Comparison of ENCODE assay signal across 1 cellular context in the genomic region with DNA sequence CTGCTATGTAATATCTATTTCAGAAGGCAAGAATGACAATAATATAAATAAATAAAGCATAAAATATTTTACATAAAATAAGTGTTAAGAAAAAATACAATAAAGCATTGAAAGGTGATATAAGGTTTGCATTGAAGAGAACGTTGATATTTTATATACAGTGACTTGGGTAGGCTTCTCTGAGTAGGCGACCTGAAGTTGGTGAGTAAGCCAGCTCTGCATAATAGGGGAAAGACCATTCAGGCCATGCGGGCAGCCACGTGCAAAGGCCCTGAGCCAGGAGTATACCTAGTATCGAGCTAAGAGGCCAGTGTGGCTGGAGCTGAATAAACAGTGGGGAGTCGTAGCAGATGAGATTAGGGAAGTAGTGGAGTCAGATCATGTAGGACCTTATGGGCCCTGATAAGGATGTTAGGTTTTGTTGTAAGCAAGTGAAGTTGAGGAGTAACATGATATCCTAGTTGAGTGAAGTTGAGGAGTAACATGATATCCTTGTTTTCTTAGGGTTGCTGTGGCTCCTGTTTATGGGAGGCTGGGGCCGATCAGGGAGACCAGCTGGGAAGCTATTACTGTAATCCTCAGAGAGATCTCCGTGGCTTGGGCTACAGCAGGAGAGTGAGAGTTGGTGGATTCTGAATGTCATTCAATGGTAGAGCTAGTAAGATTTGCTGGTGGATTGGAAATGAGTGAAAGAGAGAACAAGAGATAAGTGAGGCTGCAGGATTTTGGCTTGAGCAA.
TF ChIP-seq lines count a peak whose summit lies in the region.

No MANE protein-coding gene starts in this region.

TF ChIP-seq in K562, 482 proteins besides CTCF, POLR2A, EP300 and RAD21 (continued from another document and continues in another):
- TF ChIP-seq KDM2B (CRISPR knock-in tag; IDR thresholded peaks at IDR 0.05), result no peak
- no peak for TF ChIP-seq ATF1 (CRISPR knock-in tag; IDR thresholded peaks at IDR 0.05)
- peak; percentile 90 for TF ChIP-seq ATF1 (tag; IDR thresholded peaks at IDR 0.05)
- TF ChIP-seq, protein P1, sequence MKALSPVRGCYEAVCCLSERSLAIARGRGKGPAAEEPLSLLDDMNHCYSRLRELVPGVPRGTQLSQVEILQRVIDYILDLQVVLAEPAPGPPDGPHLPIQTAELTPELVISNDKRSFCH (CRISPR knock-in tag; IDR thresholded peaks at IDR 0.05), result no peak
- TF ChIP-seq, protein P1 (tag; IDR thresholded peaks at IDR 0.05), result peak; percentile 94
- TF ChIP-seq, protein P2, sequence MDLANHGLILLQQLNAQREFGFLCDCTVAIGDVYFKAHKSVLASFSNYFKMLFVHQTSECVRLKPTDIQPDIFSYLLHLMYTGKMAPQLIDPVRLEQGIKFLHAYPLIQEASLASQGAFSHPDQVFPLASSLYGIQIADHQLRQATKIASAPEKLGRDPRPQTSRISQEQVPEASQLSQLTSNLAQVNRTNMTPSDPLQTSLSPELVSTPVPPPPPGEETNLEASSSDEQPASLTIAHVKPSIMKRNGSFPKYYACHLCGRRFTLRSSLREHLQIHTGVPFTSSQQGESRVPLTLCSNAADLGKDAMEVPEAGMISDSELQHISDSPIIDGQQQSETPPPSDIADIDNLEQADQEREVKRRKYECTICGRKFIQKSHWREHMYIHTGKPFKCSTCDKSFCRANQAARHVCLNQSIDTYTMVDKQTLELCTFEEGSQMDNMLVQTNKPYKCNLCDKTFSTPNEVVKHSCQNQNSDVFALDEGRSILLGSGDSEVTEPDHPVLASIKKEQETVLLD (IDR thresholded peaks at IDR 0.05), result peak; percentile 93
- no peak for TF ChIP-seq ZBTB12 (CRISPR knock-in tag; IDR thresholded peaks at IDR 0.05)
- TF ChIP-seq ZNF280A (IDR thresholded peaks at IDR 0.05; ENCODE audit: low read depth, partially characterized antibody), result no peak
- peak; percentile 91 for TF ChIP-seq ZNF766 (CRISPR knock-in tag; conservative IDR thresholded peaks at IDR 0.05)
- no peak for TF ChIP-seq TRIM25 (IDR thresholded peaks at IDR 0.05; ENCODE audit: borderline replicate concordance)
- peak; percentile 14; the same call in 1 of the 2 replicates for TF ChIP-seq ZBTB7A (IDR thresholded peaks at IDR 0.05; ENCODE audit: borderline replicate concordance, control insufficient read depth, low read depth, low read length)
- no peak for TF ChIP-seq ZNF583 (CRISPR knock-in tag; IDR thresholded peaks at IDR 0.05)
- TF ChIP-seq NCOA2 (IDR thresholded peaks at IDR 0.05; ENCODE audit: partially characterized antibody in 2 of 2), result peak; percentile 74 to 75
- TF ChIP-seq ZKSCAN3 (CRISPR knock-in tag; IDR thresholded peaks at IDR 0.05), result no peak
- no peak for TF ChIP-seq POLR2B (IDR thresholded peaks at IDR 0.05; ENCODE audit: low read depth, partially characterized antibody)
- peak; percentile 81 for TF ChIP-seq E2F8 (IDR thresholded peaks at IDR 0.05; ENCODE audit: low read depth, partially characterized antibody)
- no peak for TF ChIP-seq WHSC1 (IDR thresholded peaks at IDR 0.05; ENCODE audit: low read length)
- TF ChIP-seq, protein P3, sequence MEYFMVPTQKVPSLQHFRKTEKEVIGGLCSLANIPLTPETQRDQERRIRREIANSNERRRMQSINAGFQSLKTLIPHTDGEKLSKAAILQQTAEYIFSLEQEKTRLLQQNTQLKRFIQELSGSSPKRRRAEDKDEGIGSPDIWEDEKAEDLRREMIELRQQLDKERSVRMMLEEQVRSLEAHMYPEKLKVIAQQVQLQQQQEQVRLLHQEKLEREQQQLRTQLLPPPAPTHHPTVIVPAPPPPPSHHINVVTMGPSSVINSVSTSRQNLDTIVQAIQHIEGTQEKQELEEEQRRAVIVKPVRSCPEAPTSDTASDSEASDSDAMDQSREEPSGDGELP (CRISPR knock-in tag; IDR thresholded peaks at IDR 0.05; ENCODE audit: borderline replicate concordance), result peak; percentile 99
- TF ChIP-seq HMG20B (CRISPR knock-in tag; IDR thresholded peaks at IDR 0.05), result no peak
- TF ChIP-seq CC2D1A (IDR thresholded peaks at IDR 0.05), result peak; percentile 98
- no peak for TF ChIP-seq RFX5 (IDR thresholded peaks at IDR 0.05; ENCODE audit: low read depth, low read length)
- TF ChIP-seq, protein P4, sequence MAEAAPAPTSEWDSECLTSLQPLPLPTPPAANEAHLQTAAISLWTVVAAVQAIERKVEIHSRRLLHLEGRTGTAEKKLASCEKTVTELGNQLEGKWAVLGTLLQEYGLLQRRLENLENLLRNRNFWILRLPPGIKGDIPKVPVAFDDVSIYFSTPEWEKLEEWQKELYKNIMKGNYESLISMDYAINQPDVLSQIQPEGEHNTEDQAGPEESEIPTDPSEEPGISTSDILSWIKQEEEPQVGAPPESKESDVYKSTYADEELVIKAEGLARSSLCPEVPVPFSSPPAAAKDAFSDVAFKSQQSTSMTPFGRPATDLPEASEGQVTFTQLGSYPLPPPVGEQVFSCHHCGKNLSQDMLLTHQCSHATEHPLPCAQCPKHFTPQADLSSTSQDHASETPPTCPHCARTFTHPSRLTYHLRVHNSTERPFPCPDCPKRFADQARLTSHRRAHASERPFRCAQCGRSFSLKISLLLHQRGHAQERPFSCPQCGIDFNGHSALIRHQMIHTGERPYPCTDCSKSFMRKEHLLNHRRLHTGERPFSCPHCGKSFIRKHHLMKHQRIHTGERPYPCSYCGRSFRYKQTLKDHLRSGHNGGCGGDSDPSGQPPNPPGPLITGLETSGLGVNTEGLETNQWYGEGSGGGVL (CRISPR knock-in tag; IDR thresholded peaks at IDR 0.05), result no peak
- peak; percentile 96 to 97 for TF ChIP-seq KDM1A (IDR thresholded peaks at IDR 0.05)
- no peak for TF ChIP-seq CREB5 (CRISPR knock-in tag; IDR thresholded peaks at IDR 0.05)
- TF ChIP-seq MECOM (CRISPR knock-in tag; IDR thresholded peaks at IDR 0.05), result no peak; the same call in none of the 2 replicates
- peak; percentile 98 for TF ChIP-seq POLR2AphosphoS5 (IDR thresholded peaks at IDR 0.05; ENCODE audit: control insufficient read depth, insufficient read depth, low read depth, low read length)
- no peak for TF ChIP-seq XRCC3 (IDR thresholded peaks at IDR 0.05)
- no peak for TF ChIP-seq FUS (optimal IDR thresholded peaks at IDR 0.05; ENCODE audit: low read depth, low read length)
- TF ChIP-seq MTA1 (IDR thresholded peaks at IDR 0.05; ENCODE audit: borderline replicate concordance), result peak; percentile 93
- TF ChIP-seq KLF1 (tag; IDR thresholded peaks at IDR 0.05), result no peak
- TF ChIP-seq ZFX (CRISPR knock-in tag; IDR thresholded peaks at IDR 0.05), result peak; percentile 91
- TF ChIP-seq ZNF592 (IDR thresholded peaks at IDR 0.05), result peak; percentile 99
- no peak for TF ChIP-seq BRF1 (IDR thresholded peaks at IDR 0.05; ENCODE audit: borderline replicate concordance, extremely low read depth, insufficient read length)
